ENCODE assay signal across 6 cellular contexts in genomic region chr7:99499356-99499712, GRCh38. TPM values are rescaled to one million over a fixed set of nuclear protein-coding genes. Genes with fewer than 3 reads are reported as not detected.
A peak's percentile ranks its signal among the peaks of the same experiment; 100 is the strongest.
DNase-seq lines count a peak whose midpoint lies in the region; ATAC-seq lines count a peak whose summit lies in the region.

No MANE protein-coding gene starts in this region.

- DNase-seq in SIG-M5 treated with dmso at 0.1 percent for 504 hours (lab: John Stamatoyannopoulos, UW; ENCODE audit: unreplicated experiment) (peak; percentile 39), SIG-M5 (lab: John Stamatoyannopoulos, UW) (no peak), T-cell (peak in 13 of 34 experiments; percentile 4 to 30 (median 12)), iris pigment epithelial cell (ENCODE audit: low read depth) (peak; percentile 17), putamen (ENCODE audit: low spot score) (no peak), AG20443 (ENCODE audit: low spot score) (no peak)

- H3K27ac Mint-ChIP-seq in T-cell: peak overlapping the region; percentile 97 to 99

- H3K4me1 Mint-ChIP-seq in T-cell: peaks cover 28 to 34% (median 29%) of the 10 kb centered on the region in 3 donors

- H3K36me3 Mint-ChIP-seq in T-cell: peaks cover 27% of the 10 kb centered on the region

- CTCF ChIA-PET in T-cell (lab: Charles Lee): interaction anchor here in 1 of 2 donors (0.8 kb wide), 1 partner anchor 118 kb away, joined by 3 read pairs; the partner anchor contains the start of gene ZSCAN25

- peaks cover 0 to 1% (median 0%) of the 10 kb centered on the region in 3 donors for H3K9me3 Mint-ChIP-seq in T-cell

- no peaks in the 10 kb centered on the region for H3K27me3 Mint-ChIP-seq in T-cell

- POLR2A ChIA-PET in T-cell (lab: Charles Lee): interaction anchor here (0.5 to 0.8 kb wide), 4 partner anchors 11 to 66 kb away, joined by 3 read pairs; partner anchors contain the start of gene ZNF655 (in 1 of the 2)

- peak overlapping the region; percentile 95 to 100 (median 97) for H3K4me3 Mint-ChIP-seq in T-cell

- peak; percentile 42 to 63 (median 58) for ATAC-seq in T-cell (replicated peaks in 1 of 4)

RNA-seq across cellular contexts. Expression of gene ZNF394, which starts 0.7 kb away (rescaled TPM):
- total RNA-seq in T-cell: 100 to 1,000 TPM in 3 of 5 donors, 10 to 100 TPM in 2; 88.4 to 188 (median 104) TPM

RNA-seq across cellular contexts. Expression of gene ZKSCAN5, which starts 5.1 kb away (rescaled TPM):
- 1 to 10 TPM; 5.4 to 9.1 (median 8.2) TPM for total RNA-seq in T-cell

RNA-seq across cellular contexts. Expression of gene ZNF789, which starts 26.6 kb away (rescaled TPM):
- total RNA-seq in T-cell: 10 to 100 TPM; 17.0 to 24.8 (median 19.7) TPM

RNA-seq across cellular contexts. Expression of gene ATP5MF, which starts 33.4 kb away (rescaled TPM):
- total RNA-seq in T-cell: 100 to 1,000 TPM in 4 of 5 donors, 10 to 100 TPM in 1; 68.1 to 145 (median 141) TPM

RNA-seq across cellular contexts. Expression of gene FAM200A, which starts 52.6 kb away (rescaled TPM):
- total RNA-seq in T-cell: 1 to 10 TPM; 2.8 to 8.9 (median 8.5) TPM

Comparison
In these comparisons a context has a peak if more than half of its experiments do, and no peak if none do; other contexts are left out.
1. DNase-seq: peak in SIG-M5 treated with dmso at 0.1 percent for 504 hours (single experiment) and iris pigment epithelial cell (single experiment); none in SIG-M5 (single experiment), putamen (single experiment) and AG20443 (single experiment).